25 cellular contexts compared by ENCODE assay signal in genomic region chr5:15421798-15422456, GRCh38.
A peak's percentile ranks its signal among the peaks of the same experiment; 100 is the strongest.
DNase-seq lines count a peak whose midpoint lies in the region; ATAC-seq, FAIRE-seq and TF ChIP-seq lines count a peak whose summit lies in the region.
"Had no signal": no experiment of that assay in that cellular context is flagged by ENCODE, and none has a peak within 500 bp of the region (broad histone marks: within the 10 kb centered on the region; RNA-seq: fewer than 3 reads in every experiment).

No MANE protein-coding gene starts in this region.

- no peak for TF ChIP-seq CTCF in brain microvascular endothelial cell (IDR thresholded peaks at IDR 0.05; ENCODE audit: low read depth, low read length, missing control alignments)
- no peak for TF ChIP-seq CTCF in heart left ventricle (IDR thresholded peaks at IDR 0.05)

- H3K4me3 ChIP-seq in brain microvascular endothelial cell (ENCODE audit: low read depth, low read length) = no peak overlapping the region
- H3K4me3 ChIP-seq in heart left ventricle = no peak overlapping the region
- H3K4me3 ChIP-seq: HAP-1, lower lobe of right lung, stomach had no signal

- peak overlapping the region; percentile 33 for H3K27ac ChIP-seq in brain microvascular endothelial cell
- peak overlapping the region in 2 of 12 donors; percentile 3 to 37 for H3K27ac ChIP-seq in heart left ventricle
- H3K27ac ChIP-seq: lower lobe of right lung, RWPE1 had no signal

- in situ Hi-C loops in brain microvascular endothelial cell (cut with HindIII; ENCODE audit: low pct_ligation_motif_present, low sequenced_read_pairs) = no loop called here

- WGBS in heart left ventricle, 4 donors = 64 to 74% (median 68%) methylated on average over 7 of the region's 7 CpGs

- TF ChIP-seq POLR2A in heart left ventricle (IDR thresholded peaks at IDR 0.05) = no peak

- H3K4me1 ChIP-seq in heart left ventricle = peaks cover 0 to 5% (median 0%) of the 10 kb centered on the region in 12 donors
- H3K4me1 ChIP-seq: HAP-1, lower lobe of right lung had no signal

- DNase-seq in A172 (ENCODE audit: low spot score) = peak; percentile 21
- peak; percentile 35 for DNase-seq in brain microvascular endothelial cell
- DNase-seq in heart left ventricle = no peak
- peak; percentile 36 for DNase-seq in putamen (ENCODE audit: low spot score)
- no peak for DNase-seq in HEK293T (ENCODE audit: extremely low spot score)
- no peak for DNase-seq in iPS-NIHi11 (ENCODE audit: low spot score)
- DNase-seq in urothelium cell line (ENCODE audit: low spot score) = no peak
- DNase-seq: activated CD4-positive, alpha-beta T cell treated with anti-CD3 and anti-CD28 coated beads, Interleukin-2, amount 50 U/mL, for 4 hours; activated CD8-positive, alpha-beta memory T cell treated with anti-CD3 and anti-CD28 coated beads, Interleukin-2, amount 50 U/mL, for 4 hours; COR-L47; DMS79 treated with DMSO at 0.1 percent for 48 hours; erythroblast; glutamatergic neuron; KBM-7; lower lobe of right lung; MM.1S; NCI-H1436 treated with DMSO at 0.1 percent for 48 hours; NCI-H2171; NCI-H526; stomach; T-helper 9 cell had no signal

- FAIRE-seq in urothelium cell line (lab: Jason Lieb, UNC) = no peak
- FAIRE-seq: GM12891 had no signal

- H3K36me3 ChIP-seq in brain microvascular endothelial cell (replicated peaks) (no peaks in the 10 kb centered on the region), heart left ventricle (no peaks in the 10 kb centered on the region)
- H3K36me3 ChIP-seq: HAP-1, lower lobe of right lung, stomach had no signal

- ATAC-seq in heart left ventricle (peak; percentile 69 to 87 (median 77)), GM18511 (IDR thresholded peaks at IDR 0.05; ENCODE audit: unreplicated experiment) (no peak)
- ATAC-seq: lower lobe of right lung had no signal

- CTCF ChIA-PET in HEK293T (lab: Yijun Ruan, JAX) = no interaction called here

- intact Hi-C loops in heart left ventricle (cut with DNase I) = no loop called here

- peaks cover 2% of the 10 kb centered on the region for H3K27me3 ChIP-seq in brain microvascular endothelial cell (replicated peaks)
- H3K27me3 ChIP-seq in heart left ventricle = no peaks in the 10 kb centered on the region
- H3K27me3 ChIP-seq: stomach had no signal

- H3K9me3 ChIP-seq in heart left ventricle = no peaks in the 10 kb centered on the region
- H3K9me3 ChIP-seq: HAP-1, lower lobe of right lung, stomach had no signal

- POLR2A ChIA-PET in HEK293T (lab: Yijun Ruan, JAX) = no interaction called here

TF ChIP-seq in HEK293T, 16 proteins besides CTCF, POLR2A, EP300 and RAD21:
- no peak for TF ChIP-seq NFRKB (IDR thresholded peaks at IDR 0.05)
- no peak for TF ChIP-seq FOXM1 (IDR thresholded peaks at IDR 0.05; ENCODE audit: borderline replicate concordance)
- no peak for TF ChIP-seq BHLHE40 (IDR thresholded peaks at IDR 0.05; ENCODE audit: borderline replicate concordance)
- no peak for TF ChIP-seq FOXK2 (IDR thresholded peaks at IDR 0.05)
- no peak for TF ChIP-seq SP1 (IDR thresholded peaks at IDR 0.05)
- no peak for TF ChIP-seq HDGF (IDR thresholded peaks at IDR 0.05; ENCODE audit: borderline replicate concordance)

Comparison
In these comparisons a context has a peak if more than half of its experiments do, and no peak if none do; other contexts are left out.
1. DNase-seq: peak in A172 (single experiment), brain microvascular endothelial cell (single experiment) and putamen (single experiment); none in heart left ventricle (0 of 5), HEK293T (single experiment), iPS-NIHi11 (single experiment) and urothelium cell line (single experiment).